In genomic region chr14:41749425-41749824, GRCh38 we compare ENCODE assay signal across 8 cellular contexts.
A peak's percentile ranks its signal among the peaks of the same experiment; 100 is the strongest.
DNase-seq lines count a peak whose midpoint lies in the region; ATAC-seq, FAIRE-seq and TF ChIP-seq lines count a peak whose summit lies in the region.

No MANE protein-coding gene starts in this region.

- H3K9ac ChIP-seq in HepG2 (ENCODE audit: insufficient read depth, low read depth, low read length), result no peak overlapping the region

- in situ Hi-C loops in HepG2 (cut with HindIII; ENCODE audit: extremely low pct_ligation_motif_present, low pct_unique_long_range_greater_than_20kb), result no loop called here

- no peaks in the 10 kb centered on the region for H4K20me1 ChIP-seq in HepG2 (ENCODE audit: insufficient read depth, low read length)

- no peak overlapping the region for H3K27ac ChIP-seq in HepG2 (ENCODE audit: extremely low read length, insufficient read depth, low read length)

- BruUV-seq in HepG2 (replicated peaks; lab: Mats Ljungman, UMichigan), result no TSS peak

- H3K36me3 ChIP-seq in HepG2 (replicated peaks in 1 of 2; ENCODE audit: control insufficient read depth in 1 of 2, insufficient read depth in 2 of 2, low read length in 2 of 2) (no peaks in the 10 kb centered on the region), mucosa of descending colon (ENCODE audit: low read depth) (no peaks in the 10 kb centered on the region)

- peak overlapping the region; percentile 59 to 90 for H3K4me3 Mint-ChIP-seq in activated T-cell treated with anti-CD3 and anti-CD28 coated beads, Interleukin-2, amount 50 U/mL, for 72 hours
- peak overlapping the region; percentile 47 for H3K4me3 Mint-ChIP-seq in T-helper 1 cell treated with Interleukin-12 subunit alpha and Interleukin-12 subunit beta and Interleukin-4 antibody, amounts not matched to agents 30 μg/mL and 1 μg/mL, for 36 hours

- POLR2A ChIA-PET in HepG2 (lab: Yijun Ruan, JAX), result no interaction called here

- peak; percentile 56 to 67 for ATAC-seq in activated T-cell treated with anti-CD3 and anti-CD28 coated beads, Interleukin-2, amount 50 U/mL, for 72 hours (replicated peaks in 1 of 2)
- ATAC-seq in HG03159 (IDR thresholded peaks at IDR 0.05; ENCODE audit: unreplicated experiment) (peak; percentile 93), HepG2 (peak; percentile 84), mucosa of descending colon (no peak)

- no peaks in the 10 kb centered on the region for H3K36me3 Mint-ChIP-seq in activated T-cell treated with anti-CD3 and anti-CD28 coated beads, Interleukin-2, amount 50 U/mL, for 72 hours (ENCODE audit: insufficient read depth in 2 of 2)
- H3K36me3 Mint-ChIP-seq in T-helper 1 cell treated with Interleukin-12 subunit alpha and Interleukin-12 subunit beta and Interleukin-4 antibody, amounts not matched to agents 30 μg/mL and 1 μg/mL, for 36 hours (ENCODE audit: low read depth), result no peaks in the 10 kb centered on the region

- no peak for FAIRE-seq in HepG2 (lab: Jason Lieb, UNC)

- TF ChIP-seq POLR2A in HepG2 (IDR thresholded peaks at IDR 0.05; ENCODE audit: insufficient read depth in 1 of 2, low read depth in 2 of 2, low read length in 2 of 2), result no peak

- TF ChIP-seq EP300 in HepG2 (IDR thresholded peaks at IDR 0.05; ENCODE audit: low read depth in 2 of 2, low read length in 2 of 2) (no peak), HepG2 (CRISPR knock-in tag; IDR thresholded peaks at IDR 0.05; ENCODE audit: borderline replicate concordance) (no peak)

- CTCF ChIA-PET in HepG2 (lab: Yijun Ruan, JAX; ENCODE audit: low intra/inter-chr PET ratio, low total read pairs), result no interaction called here

- WGBS in HepG2 (ENCODE audit: low lambda C conversion rate), result 17% methylated on average over 5 of the region's 5 CpGs

- H3K9me3 ChIP-seq in HepG2 (ENCODE audit: low read length), result peaks cover 45% of the 10 kb centered on the region
- H3K9me3 ChIP-seq in mucosa of descending colon, result peaks cover 3% of the 10 kb centered on the region

- no peaks in the 10 kb centered on the region for H3K79me2 ChIP-seq in HepG2 (ENCODE audit: insufficient read depth, low read length)

- H3K27me3 Mint-ChIP-seq in activated T-cell treated with anti-CD3 and anti-CD28 coated beads, Interleukin-2, amount 50 U/mL, for 72 hours (ENCODE audit: low read depth), result no peaks in the 10 kb centered on the region
- H3K27me3 Mint-ChIP-seq in T-helper 1 cell treated with Interleukin-12 subunit alpha and Interleukin-12 subunit beta and Interleukin-4 antibody, amounts not matched to agents 30 μg/mL and 1 μg/mL, for 36 hours (ENCODE audit: low read depth), result no peaks in the 10 kb centered on the region

- TF ChIP-seq RAD21 in HepG2 (CRISPR knock-in tag; IDR thresholded peaks at IDR 0.05), result no peak

- DNase-seq in activated T-cell treated with anti-CD3 and anti-CD28 coated beads, Interleukin-2, amount 50 U/mL, for 72 hours, result no peak
- DNase-seq in activated T-cell treated with anti-CD3 and anti-CD28 coated beads, Interleukin-2, amount 50 U/mL, for 48 hours, result no peak
- DNase-seq in HepG2 (ENCODE audit: low spot score) (peak; percentile 23), AG08395 (ENCODE audit: low spot score) (no peak), NCI-H345 (lab: John Stamatoyannopoulos, UW) (no peak), mucosa of descending colon (no peak)

- intact Hi-C loops in HepG2 (cut with micrococcal nuclease; ENCODE audit: unreplicated experiment) (no loop called here), mucosa of descending colon (cut with DNase I, micrococcal nuclease) (no loop called here)

- H3K9me3 Mint-ChIP-seq in activated T-cell treated with anti-CD3 and anti-CD28 coated beads, Interleukin-2, amount 50 U/mL, for 72 hours, result peaks cover 0 to 3% of the 10 kb centered on the region in 2 donors
- H3K9me3 Mint-ChIP-seq in T-helper 1 cell treated with Interleukin-12 subunit alpha and Interleukin-12 subunit beta and Interleukin-4 antibody, amounts not matched to agents 30 μg/mL and 1 μg/mL, for 36 hours, result no peaks in the 10 kb centered on the region

- H3K4me1 Mint-ChIP-seq in activated T-cell treated with anti-CD3 and anti-CD28 coated beads, Interleukin-2, amount 50 U/mL, for 72 hours (ENCODE audit: low read depth), result peaks cover 9% of the 10 kb centered on the region
- H3K4me1 Mint-ChIP-seq in T-helper 1 cell treated with Interleukin-12 subunit alpha and Interleukin-12 subunit beta and Interleukin-4 antibody, amounts not matched to agents 30 μg/mL and 1 μg/mL, for 36 hours (ENCODE audit: low read depth), result peaks cover 7% of the 10 kb centered on the region

- peak overlapping the region; percentile 88 for H3K27ac Mint-ChIP-seq in activated T-cell treated with anti-CD3 and anti-CD28 coated beads, Interleukin-2, amount 50 U/mL, for 72 hours
- peak overlapping the region; percentile 32 for H3K27ac Mint-ChIP-seq in T-helper 1 cell treated with Interleukin-12 subunit alpha and Interleukin-12 subunit beta and Interleukin-4 antibody, amounts not matched to agents 30 μg/mL and 1 μg/mL, for 36 hours

- H3K4me3 ChIP-seq in HepG2 (replicated peaks in 1 of 3; ENCODE audit: insufficient read depth in 1 of 3, low read depth in 2 of 3, low read length in 3 of 3) (peak overlapping the region in 2 of 3 experiments; percentile 1 to 26; a peak in 3 of 6 replicates), mucosa of descending colon (no peak overlapping the region)

- H3K4me2 ChIP-seq in HepG2 (ENCODE audit: low read depth, low read length), result peak overlapping the region; percentile 41

- no peak for TF ChIP-seq CTCF in HepG2 (CRISPR knock-in tag; IDR thresholded peaks at IDR 0.05)
- TF ChIP-seq CTCF in mucosa of descending colon (IDR thresholded peaks at IDR 0.05), result no peak

- no peaks in the 10 kb centered on the region for H3K27me3 ChIP-seq in HepG2 (ENCODE audit: control insufficient read depth in 1 of 2, insufficient read depth in 2 of 2, low read length in 2 of 2)

- H3K4me1 ChIP-seq in HepG2 (ENCODE audit: insufficient read depth, low read length), result no peaks in the 10 kb centered on the region
- H3K4me1 ChIP-seq in mucosa of descending colon (ENCODE audit: low read depth), result no peaks in the 10 kb centered on the region

- peak overlapping the region; percentile 29 for H2AFZ ChIP-seq in HepG2 (ENCODE audit: low read length)

TF ChIP-seq in HepG2, 621 proteins besides CTCF, POLR2A, EP300 and RAD21:
- TF ChIP-seq REXO4 (CRISPR knock-in tag; IDR thresholded peaks at IDR 0.05; ENCODE audit: borderline replicate concordance) (no peak), BHLHE40 (IDR thresholded peaks at IDR 0.05; ENCODE audit: low read length) (no peak), TRIM24 (CRISPR knock-in tag; IDR thresholded peaks at IDR 0.05) (no peak), LCORL (IDR thresholded peaks at IDR 0.05) (no peak), LCORL (CRISPR knock-in tag; IDR thresholded peaks at IDR 0.05) (0 out of 2 replicates have a peak, but pooled peaks have one; percentile 41), KAT8 (CRISPR knock-in tag; IDR thresholded peaks at IDR 0.05) (0 out of 2 replicates have a peak, but pooled peaks have one; percentile 18), IRF1 (CRISPR knock-in tag; IDR thresholded peaks at IDR 0.05; ENCODE audit: low read depth) (peak; percentile 89; the same call in 1 of the 2 replicates)
